In genomic region chr3:153379516-153379915, GRCh38 we compare ENCODE assay signal across 18 cellular contexts.
"Had no signal": no experiment of that assay in that cellular context is flagged by ENCODE, and none has a peak within 500 bp of the region (broad histone marks: within the 10 kb centered on the region; RNA-seq: fewer than 3 reads in every experiment).

No MANE protein-coding gene starts in this region.

- H3K4me1 Mint-ChIP-seq: activated naive CD8-positive, alpha-beta T cell treated with anti-CD3 and anti-CD28 coated beads, Interleukin-2, amount 10 ng/mL, durations not matched to agents 7 days and 5 days; endodermal cell; neural crest cell had no signal

- ATAC-seq: activated CD8-positive, alpha-beta T cell treated with anti-CD3 and anti-CD28 coated beads, Interleukin-2, amount 10 ng/mL, durations not matched to agents 7 days and 5 days; esophagus mucosa; pancreas; stimulated activated naive CD8-positive, alpha-beta T cell treated with anti-CD3 and anti-CD28 coated beads, Interleukin-15, Interleukin-2, amounts not matched to agents 100 U/mL and 50 U/mL, for 24 hours; T-cell had no signal

- H3K36me3 Mint-ChIP-seq: activated naive CD8-positive, alpha-beta T cell treated with anti-CD3 and anti-CD28 coated beads, Interleukin-2, amount 10 ng/mL, durations not matched to agents 7 days and 5 days; T-cell had no signal

- H3K27me3 Mint-ChIP-seq: activated naive CD8-positive, alpha-beta T cell treated with anti-CD3 and anti-CD28 coated beads, Interleukin-2, amount 10 ng/mL, durations not matched to agents 7 days and 5 days had no signal

- H3K4me3 Mint-ChIP-seq: activated CD8-positive, alpha-beta T cell treated with anti-CD3 and anti-CD28 coated beads, Interleukin-2, amount 10 ng/mL, durations not matched to agents 7 days and 5 days; activated naive CD8-positive, alpha-beta T cell treated with anti-CD3 and anti-CD28 coated beads, Interleukin-2, amount 10 ng/mL, durations not matched to agents 7 days and 5 days; endodermal cell; neural crest cell; T-cell had no signal

- H3K27ac Mint-ChIP-seq: activated CD8-positive, alpha-beta T cell treated with anti-CD3 and anti-CD28 coated beads, Interleukin-2, amount 10 ng/mL, durations not matched to agents 7 days and 5 days; activated naive CD8-positive, alpha-beta T cell treated with anti-CD3 and anti-CD28 coated beads, Interleukin-2, amount 10 ng/mL, durations not matched to agents 7 days and 5 days; endodermal cell; T-cell had no signal

- H3K9me3 Mint-ChIP-seq: T-cell had no signal

- DNase-seq: activated CD4-positive, alpha-beta T cell treated with anti-CD3 and anti-CD28 coated beads for 4 hours; activated CD8-positive, alpha-beta memory T cell treated with anti-CD3 and anti-CD28 coated beads, Interleukin-2, amount 50 U/mL, for 48 hours; activated CD8-positive, alpha-beta T cell treated with anti-CD3 and anti-CD28 coated beads, Interleukin-2, amount 10 ng/mL, durations not matched to agents 7 days and 5 days; activated naive CD8-positive, alpha-beta T cell treated with anti-CD3 and anti-CD28 coated beads, Interleukin-2, amount 10 ng/mL, durations not matched to agents 7 days and 5 days; caudate nucleus; dermis blood vessel endothelial cell; endodermal cell; pancreas; retina; stimulated activated CD4-positive, alpha-beta T cell treated with anti-CD3 and anti-CD28 coated beads, Interleukin-4, amount 100 ng/mL, for 1 hour; stimulated activated CD8-positive, alpha-beta memory T cell treated with anti-CD3 and anti-CD28 coated beads, Interleukin-4, amount 100 ng/mL, for 48 hours; stimulated activated naive CD8-positive, alpha-beta T cell treated with anti-CD3 and anti-CD28 coated beads, Interleukin-15, Interleukin-2, amounts not matched to agents 100 U/mL and 50 U/mL, for 24 hours; T-cell; upper lobe of left lung; WERI-Rb-1 had no signal

- H3K4me3 ChIP-seq: ascending aorta, pancreas, upper lobe of left lung had no signal
